ENCODE assay signal across 2 cellular contexts in genomic region chr2:151581300-151581699, GRCh38.
DNase-seq lines count a peak whose midpoint lies in the region; ATAC-seq and TF ChIP-seq lines count a peak whose summit lies in the region.
"Not testable (repeated sequence)": the region's sequence is repeated elsewhere in the genome, so short reads cannot be mapped to it uniquely, and the experiment has no call there.

No MANE protein-coding gene starts in this region.

- not testable (repeated sequence) for H3K36me3 ChIP-seq in right lobe of liver

- H3K9me3 ChIP-seq in right lobe of liver = not testable (repeated sequence)

- H3K27me3 ChIP-seq in right lobe of liver = not testable (repeated sequence)

- TF ChIP-seq POLR2A in right lobe of liver (IDR thresholded peaks at IDR 0.05) = not testable (repeated sequence)

- not testable (repeated sequence) for DNase-seq in left lobe of liver (ENCODE audit: low spot score); right lobe of liver

- TF ChIP-seq CTCF in right lobe of liver (IDR thresholded peaks at IDR 0.05) = not testable (repeated sequence)

- not testable (repeated sequence) for H3K27ac ChIP-seq in right lobe of liver

- not testable (repeated sequence) for H3K4me1 ChIP-seq in right lobe of liver

- ATAC-seq in left lobe of liver (peak; percentile 74), right lobe of liver (peak; percentile 63 to 77 (median 74))

- WGBS in right lobe of liver (ENCODE audit: insufficient coverage, low coverage, low lambda C conversion rate, missing lambda C conversion rate) = no CpG with 5 or more reads among the region's 5 CpGs

- intact Hi-C loops in right lobe of liver (cut with DNase I) = not testable (repeated sequence)

- H3K4me3 ChIP-seq in right lobe of liver = not testable (repeated sequence)
